ENCODE assay signal across 9 cellular contexts in genomic region chr4:188971125-188971524, GRCh38.
DNase-seq lines count a peak whose midpoint lies in the region; ATAC-seq and TF ChIP-seq lines count a peak whose summit lies in the region.
"Had no signal": no experiment of that assay in that cellular context is flagged by ENCODE, and none has a peak within 500 bp of the region (broad histone marks: within the 10 kb centered on the region; RNA-seq: fewer than 3 reads in every experiment).

No MANE protein-coding gene starts in this region.

- H3K4me3 ChIP-seq in Karpas-422 (ENCODE audit: low read length) (no peak overlapping the region), liver (ENCODE audit: low read depth in 1 of 3, low read length in 3 of 3) (no peak overlapping the region), coronary artery (no peak overlapping the region)

- H4K20me1 ChIP-seq in Karpas-422 (ENCODE audit: insufficient read depth, low read depth, low read length), result no peaks in the 10 kb centered on the region

- H3K4me2 ChIP-seq in Karpas-422 (ENCODE audit: low read depth, low read length, poor library complexity, severe bottlenecking), result no peak overlapping the region

- TF ChIP-seq CTCF in WTC11 (IDR thresholded peaks at IDR 0.05) (no peak), liver (IDR thresholded peaks at IDR 0.05; ENCODE audit: low read depth, low read length, missing input control) (peak; percentile 31), coronary artery (IDR thresholded peaks at IDR 0.05) (no peak)

- no peaks in the 10 kb centered on the region for H3K36me3 ChIP-seq in Karpas-422 (ENCODE audit: insufficient read depth, low read length)
- H3K36me3 ChIP-seq in liver (ENCODE audit: control insufficient read depth in 4 of 4, insufficient read depth in 3 of 4, low read depth in 1 of 4, low read length in 3 of 4), result no peaks in the 10 kb centered on the region

- no peaks in the 10 kb centered on the region for H3K9me2 ChIP-seq in Karpas-422 (replicated peaks; ENCODE audit: insufficient read depth, low read length)

- H3K27me3 ChIP-seq in Karpas-422 (ENCODE audit: low read length) (no peaks in the 10 kb centered on the region), liver (ENCODE audit: control insufficient read depth in 4 of 4, insufficient read depth in 4 of 4, low read length in 3 of 4) (no peaks in the 10 kb centered on the region)

- CTCF ChIA-PET in WTC11 (lab: Charles Lee), result interaction anchor here (0.6 to 1.1 kb wide), 3 partner anchors 12 to 305 kb away, joined by 3 to 5 read pairs (median 3); no protein-coding TSS in a partner anchor

- in situ Hi-C loops in Caki2 (cut with HindIII; ENCODE audit: low pct_unique_long_range_greater_than_20kb, low sequenced_read_pairs), result no loop called here

- peaks cover 25% of the 10 kb centered on the region for H3K36me3 Mint-ChIP-seq in WTC11

- H3K4me1 ChIP-seq in Karpas-422 (ENCODE audit: low read length), result peaks cover 20% of the 10 kb centered on the region
- H3K4me1 ChIP-seq in liver (ENCODE audit: control insufficient read depth in 4 of 4, insufficient read depth in 4 of 4, low read length in 3 of 4), result no peaks in the 10 kb centered on the region

- H3K9me3 Mint-ChIP-seq in WTC11, result peaks cover 16% of the 10 kb centered on the region

- H3K27ac Mint-ChIP-seq in WTC11, result no peak overlapping the region
- H3K27ac Mint-ChIP-seq: activated naive CD8-positive, alpha-beta T cell had no signal

- DNase-seq in Caki2 (ENCODE audit: low read depth) (peak; percentile 21), Karpas-422 (peak; percentile 81), WTC11 (ENCODE audit: low spot score) (no peak), coronary artery (ENCODE audit: low spot score) (no peak), NCI-H526 treated with DMSO at 0.1 percent for 48 hours (lab: John Stamatoyannopoulos, UW) (no peak)
- DNase-seq in NK-92 treated with Interleukin-12 subunit alpha and Interleukin-12 subunit beta, amount 100 ng/mL, for 24 hours (lab: John Stamatoyannopoulos, UW), result no peak
- DNase-seq in stimulated activated CD4-positive, alpha-beta T cell treated with anti-CD3 and anti-CD28 coated beads, Interleukin-4, amount 100 ng/mL, for 1 hour, result no peak

- peak; percentile 56 to 61 for TF ChIP-seq RAD21 in liver (IDR thresholded peaks at IDR 0.05)

- no peak overlapping the region for H3K27ac ChIP-seq in Karpas-422 (ENCODE audit: low read length)
- no peak overlapping the region for H3K27ac ChIP-seq in liver (ENCODE audit: low read depth in 1 of 2, low read length in 2 of 2)
- no peak overlapping the region for H3K27ac ChIP-seq in coronary artery

- H3K79me2 ChIP-seq in Karpas-422 (ENCODE audit: low read length), result no peaks in the 10 kb centered on the region

- H3K27me3 Mint-ChIP-seq in WTC11 (ENCODE audit: low read depth), result no peaks in the 10 kb centered on the region
- H3K27me3 Mint-ChIP-seq: activated naive CD8-positive, alpha-beta T cell had no signal

- H3K4me1 Mint-ChIP-seq in WTC11, result peaks cover 15% of the 10 kb centered on the region

- no peak overlapping the region for H3K4me3 Mint-ChIP-seq in WTC11
- H3K4me3 Mint-ChIP-seq: activated naive CD8-positive, alpha-beta T cell had no signal

- H2AFZ ChIP-seq in Karpas-422 (ENCODE audit: low read length), result no peak overlapping the region

- no peak overlapping the region for H3K9ac ChIP-seq in Karpas-422 (ENCODE audit: low read length)
- no peak overlapping the region for H3K9ac ChIP-seq in liver (ENCODE audit: low read depth in 1 of 2, low read length in 2 of 2)

- no peaks in the 10 kb centered on the region for H3K9me3 ChIP-seq in Karpas-422 (ENCODE audit: low read length)
- no peaks in the 10 kb centered on the region for H3K9me3 ChIP-seq in liver (ENCODE audit: control insufficient read depth in 4 of 4, low read length in 3 of 4)

- POLR2A ChIA-PET in WTC11 (lab: Charles Lee), result no interaction called here

- ATAC-seq in WTC11, result peak; percentile 52

- 30% methylated on average over 3 of the region's 3 CpGs for WGBS in liver

TF ChIP-seq in WTC11, 78 proteins besides CTCF, POLR2A, EP300 and RAD21 (continues in another document):
- TF ChIP-seq STAT6 (CRISPR knock-in tag; conservative IDR thresholded peaks at IDR 0.05; ENCODE audit: low read depth) (no peak), USF1 (CRISPR knock-in tag; IDR thresholded peaks at IDR 0.05) (no peak), TEAD1 (CRISPR knock-in tag; IDR thresholded peaks at IDR 0.05) (no peak), ZMAT4 (CRISPR knock-in tag; IDR thresholded peaks at IDR 0.05) (no peak), SP1 (CRISPR knock-in tag; conservative IDR thresholded peaks at IDR 0.05) (no peak), ATF1 (CRISPR knock-in tag; IDR thresholded peaks at IDR 0.05) (no peak)

TF ChIP-seq in liver, 16 proteins besides CTCF, POLR2A, EP300 and RAD21:
- TF ChIP-seq YY1 (IDR thresholded peaks at IDR 0.05), result no peak
- no peak for TF ChIP-seq FOXA1 (IDR thresholded peaks at IDR 0.05)
- no peak for TF ChIP-seq JUND (IDR thresholded peaks at IDR 0.05)
- no peak for TF ChIP-seq RXRA (IDR thresholded peaks at IDR 0.05)
- no peak for TF ChIP-seq HNF4A (conservative IDR thresholded peaks at IDR 0.05)
- TF ChIP-seq ATF3 (IDR thresholded peaks at IDR 0.05), result no peak
- no peak for TF ChIP-seq MAX (IDR thresholded peaks at IDR 0.05)
- TF ChIP-seq REST (IDR thresholded peaks at IDR 0.05), result no peak
- TF ChIP-seq HNF4G (IDR thresholded peaks at IDR 0.05), result no peak
- TF ChIP-seq NR2F2 (IDR thresholded peaks at IDR 0.05), result no peak
- no peak for TF ChIP-seq GABPA (IDR thresholded peaks at IDR 0.05 in 1 of 2, conservative IDR thresholded peaks at IDR 0.05 in 1 of 2)
- no peak for TF ChIP-seq SP1 (IDR thresholded peaks at IDR 0.05)
- no peak for TF ChIP-seq EGR1 (IDR thresholded peaks at IDR 0.05; ENCODE audit: low read depth in 2 of 2)
- TF ChIP-seq FOXA2 (IDR thresholded peaks at IDR 0.05), result no peak
- no peak for TF ChIP-seq TAF1 (conservative IDR thresholded peaks at IDR 0.05)
- no peak for TF ChIP-seq ZBTB33 (IDR thresholded peaks at IDR 0.05)

Comparison
In these comparisons a context has a peak if more than half of its experiments do, and no peak if none do; other contexts are left out.
1. DNase-seq: peak in Caki2 (single experiment) and Karpas-422 (single experiment); none in WTC11 (single experiment), NK-92 treated with Interleukin-12 subunit alpha and Interleukin-12 subunit beta, amount 100 ng/mL, for 24 hours (single experiment), coronary artery (single experiment), NCI-H526 treated with DMSO at 0.1 percent for 48 hours (single experiment) and stimulated activated CD4-positive, alpha-beta T cell treated with anti-CD3 and anti-CD28 coated beads, Interleukin-4, amount 100 ng/mL, for 1 hour (single experiment).